Comparison of ENCODE assay signal across 15 cellular contexts in the genomic region with DNA sequence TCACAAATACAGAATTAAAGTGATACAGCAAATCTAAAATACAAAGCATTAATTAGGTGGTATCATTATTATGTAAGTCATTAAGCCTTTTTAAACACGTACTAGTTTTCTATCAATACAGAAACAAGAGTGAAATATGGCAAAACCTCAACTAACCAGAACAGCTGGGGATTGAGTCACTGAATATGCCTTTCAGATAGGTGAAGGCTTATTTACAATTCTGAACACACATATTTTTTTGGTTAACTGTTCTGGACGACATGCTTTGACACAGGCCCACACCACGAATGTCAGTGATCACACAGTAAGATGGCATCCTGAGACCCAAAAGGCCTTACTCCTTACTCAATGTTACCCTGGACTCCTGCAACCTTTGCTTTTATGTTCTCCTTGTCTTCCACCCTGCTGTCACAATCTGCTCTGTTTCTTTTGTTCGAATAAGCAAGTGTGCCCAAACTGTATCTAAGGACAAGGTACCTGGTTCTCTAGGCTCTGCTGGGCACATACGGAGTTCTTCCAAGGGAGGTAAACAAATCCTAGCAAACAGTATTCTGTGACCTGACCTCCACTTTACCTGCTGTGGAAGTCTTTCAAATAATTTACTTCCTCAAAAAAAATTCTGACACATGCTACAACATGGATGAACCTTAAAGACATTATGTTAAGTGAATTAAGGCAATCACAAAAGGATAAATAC.
"Had no signal": no experiment of that assay in that cellular context is flagged by ENCODE, and none has a peak within 500 bp of the region (broad histone marks: within the 10 kb centered on the region; RNA-seq: fewer than 3 reads in every experiment).

No MANE protein-coding gene starts in this region.

- H3K4me3 ChIP-seq: esophagus squamous epithelium, prostate gland, testis, upper lobe of right lung had no signal

- H3K9me3 Mint-ChIP-seq: activated naive CD8-positive, alpha-beta T cell treated with anti-CD3 and anti-CD28 coated beads for 36 hours; natural killer cell treated with Interleukin-12 subunit alpha and Interleukin-12 subunit beta and Interleukin-15 and Interleukin-18, amount 100 ng/mL, for 72 hours had no signal

- DNase-seq: activated gamma-delta T cell treated with Interleukin-2 at 50 U/mL for 16 hours; activated naive CD8-positive, alpha-beta T cell treated with anti-CD3 and anti-CD28 coated beads for 36 hours; esophagus squamous epithelium; foreskin fibroblast; glutamatergic neuron; left cardiac atrium; occipital lobe; stimulated activated CD4-positive, alpha-beta T cell treated with anti-CD3 and anti-CD28 coated beads, Interleukin-12 subunit alpha, Interleukin-12 subunit beta, amount 100 ng/mL, for 4 hours; stimulated activated naive CD4-positive, alpha-beta T cell treated with Interleukin-2 at 50 U/mL for 16 hours; T1000; testis; upper lobe of right lung had no signal

- H3K27me3 ChIP-seq: esophagus squamous epithelium, testis, upper lobe of right lung had no signal

- H3K9me3 ChIP-seq: esophagus squamous epithelium, prostate gland, testis, upper lobe of right lung had no signal

- ATAC-seq: left cardiac atrium; natural killer cell treated with Interleukin-12 subunit alpha and Interleukin-12 subunit beta and Interleukin-15 and Interleukin-18, amount 100 ng/mL, for 72 hours; sciatic nerve; upper lobe of right lung had no signal

- H3K36me3 Mint-ChIP-seq: natural killer cell treated with Interleukin-12 subunit alpha and Interleukin-12 subunit beta and Interleukin-15 and Interleukin-18, amount 100 ng/mL, for 72 hours had no signal

- H3K27ac Mint-ChIP-seq: activated naive CD8-positive, alpha-beta T cell treated with anti-CD3 and anti-CD28 coated beads for 36 hours; natural killer cell treated with Interleukin-12 subunit alpha and Interleukin-12 subunit beta and Interleukin-15 and Interleukin-18, amount 100 ng/mL, for 72 hours had no signal

- H3K36me3 ChIP-seq: esophagus squamous epithelium, prostate gland, upper lobe of right lung had no signal

- H3K4me3 Mint-ChIP-seq: activated naive CD8-positive, alpha-beta T cell treated with anti-CD3 and anti-CD28 coated beads for 36 hours; natural killer cell treated with Interleukin-12 subunit alpha and Interleukin-12 subunit beta and Interleukin-15 and Interleukin-18, amount 100 ng/mL, for 72 hours had no signal

- H3K4me1 ChIP-seq: prostate gland had no signal

- H3K27me3 Mint-ChIP-seq: activated naive CD8-positive, alpha-beta T cell treated with anti-CD3 and anti-CD28 coated beads for 36 hours; natural killer cell treated with Interleukin-12 subunit alpha and Interleukin-12 subunit beta and Interleukin-15 and Interleukin-18, amount 100 ng/mL, for 72 hours had no signal

- H3K27ac ChIP-seq: esophagus squamous epithelium, prostate gland, testis, upper lobe of right lung had no signal
